1 cellular context compared by ENCODE assay signal in the genomic region with DNA sequence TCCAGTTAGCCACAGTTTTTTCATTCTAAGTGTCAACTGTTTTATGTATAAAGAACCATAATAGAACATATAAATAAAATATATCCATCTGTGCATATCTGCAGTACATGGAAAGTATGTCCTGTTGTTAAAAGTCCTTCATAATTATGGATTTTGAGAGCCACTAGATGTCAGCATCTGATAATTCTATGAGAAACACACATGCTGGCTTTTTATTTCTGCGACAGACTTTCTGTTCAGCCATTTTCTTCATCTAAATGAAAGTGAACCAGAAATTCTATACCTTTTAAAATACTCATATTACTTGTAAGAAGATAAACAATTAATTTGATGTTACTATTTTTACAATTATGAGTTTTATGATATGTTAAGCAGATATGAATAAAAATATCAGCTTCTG.
TF ChIP-seq lines count a peak whose summit lies in the region.

No MANE protein-coding gene starts in this region.

TF ChIP-seq in GM23338, 12 proteins besides CTCF, POLR2A, EP300 and RAD21 (continued from another document):
- TF ChIP-seq, protein P1, sequence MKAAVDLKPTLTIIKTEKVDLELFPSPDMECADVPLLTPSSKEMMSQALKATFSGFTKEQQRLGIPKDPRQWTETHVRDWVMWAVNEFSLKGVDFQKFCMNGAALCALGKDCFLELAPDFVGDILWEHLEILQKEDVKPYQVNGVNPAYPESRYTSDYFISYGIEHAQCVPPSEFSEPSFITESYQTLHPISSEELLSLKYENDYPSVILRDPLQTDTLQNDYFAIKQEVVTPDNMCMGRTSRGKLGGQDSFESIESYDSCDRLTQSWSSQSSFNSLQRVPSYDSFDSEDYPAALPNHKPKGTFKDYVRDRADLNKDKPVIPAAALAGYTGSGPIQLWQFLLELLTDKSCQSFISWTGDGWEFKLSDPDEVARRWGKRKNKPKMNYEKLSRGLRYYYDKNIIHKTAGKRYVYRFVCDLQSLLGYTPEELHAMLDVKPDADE (IDR thresholded peaks at IDR 0.05) = no peak
- no peak for TF ChIP-seq ZNF114 (CRISPR knock-in tag; IDR thresholded peaks at IDR 0.05)
- no peak for TF ChIP-seq CREB1 (CRISPR knock-in tag; IDR thresholded peaks at IDR 0.05; ENCODE audit: low read depth)
TF ChIP-seq in GM23338: peak in this region for 0.
